Comparison of ENCODE assay signal across 1 cellular context in genomic region chr2:108171652-108172051, GRCh38.
TF ChIP-seq lines count a peak whose summit lies in the region.

No MANE protein-coding gene starts in this region.

TF ChIP-seq in SK-N-SH treated with all-trans-retinoic acid at 6 μM for 48 hours, 23 proteins besides CTCF, POLR2A, EP300 and RAD21 (continued from another document):
- TF ChIP-seq PATZ1 (CRISPR knock-in tag; IDR thresholded peaks at IDR 0.05; ENCODE audit: borderline replicate concordance) (no peak), BACH2 (CRISPR knock-in tag; IDR thresholded peaks at IDR 0.05; ENCODE audit: borderline replicate concordance) (no peak), TCF4 (CRISPR knock-in tag; IDR thresholded peaks at IDR 0.05; ENCODE audit: borderline replicate concordance) (no peak), ESRRG (CRISPR knock-in tag; IDR thresholded peaks at IDR 0.05) (no peak), ZNF70 (CRISPR knock-in tag; IDR thresholded peaks at IDR 0.05) (no peak), SNAI2 (CRISPR knock-in tag; IDR thresholded peaks at IDR 0.05) (no peak), RARB (CRISPR knock-in tag; IDR thresholded peaks at IDR 0.05) (no peak), GLIS3 (CRISPR knock-in tag; IDR thresholded peaks at IDR 0.05) (no peak), OSR1 (CRISPR knock-in tag; IDR thresholded peaks at IDR 0.05) (no peak), ZC3H10 (CRISPR knock-in tag; IDR thresholded peaks at IDR 0.05) (no peak), ARNTL (CRISPR knock-in tag; IDR thresholded peaks at IDR 0.05; ENCODE audit: borderline replicate concordance, low read depth) (no peak), ZFP30 (CRISPR knock-in tag; IDR thresholded peaks at IDR 0.05) (no peak)
